ENCODE assay signal across 25 cellular contexts in the genomic region with DNA sequence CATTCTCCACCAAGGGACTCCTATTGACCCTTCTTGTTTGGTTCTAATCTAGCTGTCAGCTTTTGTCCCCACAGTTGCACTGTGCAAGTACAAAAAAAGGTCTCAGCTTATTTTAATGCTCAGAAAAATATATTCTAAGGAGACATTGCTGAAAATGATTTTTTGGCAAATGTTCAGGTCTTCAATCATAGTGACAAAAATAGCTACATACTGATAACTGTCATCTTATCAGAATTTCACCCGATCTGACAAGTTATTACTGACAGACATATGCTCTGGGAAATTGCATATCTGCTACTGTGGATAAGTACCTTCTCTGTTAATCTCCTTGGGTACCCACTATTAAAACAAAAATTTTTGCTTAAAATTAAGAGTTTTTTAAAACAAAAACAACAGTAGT.
"Had no signal": no experiment of that assay in that cellular context is flagged by ENCODE, and none has a peak within 500 bp of the region (broad histone marks: within the 10 kb centered on the region; RNA-seq: fewer than 3 reads in every experiment).

No MANE protein-coding gene starts in this region.

- DNase-seq: stimulated activated CD4-positive, alpha-beta T cell treated with anti-CD3 and anti-CD28 coated beads, Interleukin-2, amount 100 ng/mL, for 48 hours; stimulated activated CD4-positive, alpha-beta T cell treated with anti-CD3 and anti-CD28 coated beads, Interleukin-4, amount 100 ng/mL, for 1 hour; stimulated activated CD4-positive, alpha-beta T cell treated with anti-CD3 and anti-CD28 coated beads, Interleukin-4, amount 100 ng/mL, for 24 hours; stimulated activated CD4-positive, alpha-beta T cell treated with anti-CD3 and anti-CD28 coated beads, Interleukin-4, amount 100 ng/mL, for 4 hours; stimulated activated CD8-positive, alpha-beta memory T cell treated with anti-CD3 and anti-CD28 coated beads, Interleukin-4, amount 100 ng/mL, for 48 hours; stimulated activated naive B cell treated with anti-CD40 and anti-IgM and Interleukin-4, amounts not matched to agents 10 μg/mL and 1 μg/mL and 100 μg/mL, for 72 hours; stimulated activated naive CD4-positive, alpha-beta T cell; stimulated activated naive CD4-positive, alpha-beta T cell treated with Interleukin-2 at 50 U/mL for 16 hours; stimulated activated naive CD8-positive, alpha-beta T cell treated with anti-CD3 and anti-CD28 coated beads, Interleukin-15, amount 100 ng/mL, for 72 hours; stimulated activated naive CD8-positive, alpha-beta T cell treated with anti-CD3 and anti-CD28 coated beads, Interleukin-15, Interleukin-2, amounts not matched to agents 100 U/mL and 50 U/mL, for 24 hours; stomach; substantia nigra; testis; thyroid gland; tibial artery; transverse colon; trophoblast cell; upper lobe of left lung; upper lobe of right lung; uterus had no signal

- H3K9me3 ChIP-seq: stomach, suprapubic skin, testis, thoracic aorta, thyroid gland, tibial artery, tibial nerve, transverse colon, upper lobe of left lung, upper lobe of right lung, uterus, vagina had no signal

- H3K27me3 ChIP-seq: stomach, suprapubic skin, testis, thyroid gland, tibial artery, tibial nerve, transverse colon, upper lobe of left lung, upper lobe of right lung, uterus, vagina had no signal

- H3K4me3 ChIP-seq: stomach, suprapubic skin, testis, thoracic aorta, thyroid gland, tibial artery, tibial nerve, transverse colon, upper lobe of left lung, upper lobe of right lung, uterus, vagina had no signal

- H3K27ac ChIP-seq: stomach, suprapubic skin, testis, thoracic aorta, thyroid gland, tibial artery, tibial nerve, transverse colon, upper lobe of left lung, upper lobe of right lung, uterus, vagina had no signal

- H3K36me3 ChIP-seq: stomach, suprapubic skin, thoracic aorta, thyroid gland, tibial artery, tibial nerve, transverse colon, upper lobe of left lung, upper lobe of right lung, uterus, vagina had no signal

- FAIRE-seq: urothelium cell line had no signal
